In genomic region chrX:154724999-154725756, GRCh38 we compare ENCODE assay signal across 14 cellular contexts. TPM values are rescaled to one million over a fixed set of nuclear protein-coding genes. Genes with fewer than 3 reads are reported as not detected.
DNase-seq lines count a peak whose midpoint lies in the region; ATAC-seq, FAIRE-seq and TF ChIP-seq lines count a peak whose summit lies in the region.
"Had no signal": no experiment of that assay in that cellular context is flagged by ENCODE, and none has a peak within 500 bp of the region (broad histone marks: within the 10 kb centered on the region; RNA-seq: fewer than 3 reads in every experiment).

No MANE protein-coding gene starts in this region.

- H3K9me2 ChIP-seq in PC-3 (replicated peaks; ENCODE audit: low read length): no peaks in the 10 kb centered on the region

- H3K27ac Mint-ChIP-seq in CD4-positive, alpha-beta T cell: peak overlapping the region; percentile 60

- H3K4me1 Mint-ChIP-seq in CD4-positive, alpha-beta T cell (ENCODE audit: low read depth): peaks cover 51% of the 10 kb centered on the region
- H3K4me1 Mint-ChIP-seq: neural crest cell had no signal

- H3K4me3 ChIP-seq in PC-3 (ENCODE audit: low read length) (no peak overlapping the region), HepG2 (replicated peaks in 1 of 3; ENCODE audit: insufficient read depth in 1 of 3, low read depth in 2 of 3, low read length in 3 of 3) (no peak overlapping the region)
- H3K4me3 ChIP-seq: colonic mucosa, SJCRH30 had no signal

- TF ChIP-seq EP300 in HepG2 (IDR thresholded peaks at IDR 0.05; ENCODE audit: low read depth in 2 of 2, low read length in 2 of 2) (no peak), HepG2 (CRISPR knock-in tag; IDR thresholded peaks at IDR 0.05; ENCODE audit: borderline replicate concordance) (no peak)

- ATAC-seq in CD4-positive, alpha-beta T cell (ENCODE audit: poor library complexity): no peak
- peak; percentile 30; the same call in 1 of the 2 replicates for ATAC-seq in PC-3
- ATAC-seq in HepG2: no peak
- no peak for ATAC-seq in GM18858 (IDR thresholded peaks at IDR 0.05; ENCODE audit: unreplicated experiment)

- intact Hi-C loops in CD4-positive, alpha-beta T cell (cut with DNase I, micrococcal nuclease): no loop called here
- intact Hi-C loops in PC-3 (cut with micrococcal nuclease): loop anchor here (1.0 kb wide), 1 partner anchor 23 kb away; no protein-coding TSS in a partner anchor
- intact Hi-C loops in HepG2 (cut with micrococcal nuclease; ENCODE audit: unreplicated experiment): no loop called here

- no peaks in the 10 kb centered on the region for H3K9me3 ChIP-seq in CD4-positive, alpha-beta T cell (ENCODE audit: control insufficient read depth, low read length)
- H3K9me3 ChIP-seq in PC-3 (ENCODE audit: low read length) (no peaks in the 10 kb centered on the region), HepG2 (ENCODE audit: low read length) (no peaks in the 10 kb centered on the region)
- H3K9me3 ChIP-seq: colonic mucosa, SJCRH30 had no signal

- no peaks in the 10 kb centered on the region for H3K36me3 ChIP-seq in PC-3 (ENCODE audit: low read depth, low read length)
- no peaks in the 10 kb centered on the region for H3K36me3 ChIP-seq in HepG2 (replicated peaks in 1 of 2; ENCODE audit: control insufficient read depth in 1 of 2, insufficient read depth in 2 of 2, low read length in 2 of 2)
- H3K36me3 ChIP-seq: colonic mucosa, SJCRH30 had no signal

- no peaks in the 10 kb centered on the region for H3K27me3 ChIP-seq in CD4-positive, alpha-beta T cell (ENCODE audit: control insufficient read depth, insufficient read depth, low read length)
- no peaks in the 10 kb centered on the region for H3K27me3 ChIP-seq in PC-3 (ENCODE audit: low read length)
- H3K27me3 ChIP-seq in HepG2 (ENCODE audit: control insufficient read depth in 1 of 2, insufficient read depth in 2 of 2, low read length in 2 of 2): no peaks in the 10 kb centered on the region
- H3K27me3 ChIP-seq: colonic mucosa, SJCRH30 had no signal

- H3K79me2 ChIP-seq in PC-3 (ENCODE audit: low read length) (no peaks in the 10 kb centered on the region), HepG2 (ENCODE audit: insufficient read depth, low read length) (no peaks in the 10 kb centered on the region)

- H3K9ac ChIP-seq in PC-3 (ENCODE audit: low read length) (no peak overlapping the region), HepG2 (ENCODE audit: insufficient read depth, low read depth, low read length) (no peak overlapping the region)

- H3K4me1 ChIP-seq in PC-3 (ENCODE audit: insufficient read depth, low read length): peaks cover 20% of the 10 kb centered on the region
- no peaks in the 10 kb centered on the region for H3K4me1 ChIP-seq in HepG2 (ENCODE audit: insufficient read depth, low read length)
- H3K4me1 ChIP-seq: colonic mucosa had no signal

- no peaks in the 10 kb centered on the region for H3K27me3 Mint-ChIP-seq in CD4-positive, alpha-beta T cell

- TF ChIP-seq CTCF in CD4-positive, alpha-beta T cell (IDR thresholded peaks at IDR 0.05): no peak
- 0 out of 2 replicates have a peak, but pooled peaks have one; percentile 8 for TF ChIP-seq CTCF in PC-3 (conservative IDR thresholded peaks at IDR 0.05; ENCODE audit: low read depth, low read length)
- TF ChIP-seq CTCF in HepG2 (CRISPR knock-in tag; IDR thresholded peaks at IDR 0.05): no peak

- H4K20me1 ChIP-seq in PC-3 (ENCODE audit: low read length) (no peaks in the 10 kb centered on the region), HepG2 (ENCODE audit: insufficient read depth, low read length) (no peaks in the 10 kb centered on the region)

- no peak for DNase-seq in CD4-positive, alpha-beta T cell
- DNase-seq in GM19239 (ENCODE audit: insufficient read length, low spot score) (no peak), PC-3 (no peak), HepG2 (ENCODE audit: low spot score) (no peak), caudate nucleus (lab: John Stamatoyannopoulos, UW) (no peak), NCI-H1105 (lab: John Stamatoyannopoulos, UW) (no peak)
- no peak for DNase-seq in central memory CD4-positive, alpha-beta T cell
- DNase-seq: colonic mucosa, NCI-H1092, NCI-H524 treated with DMSO at 0.1 percent for 48 hours, SJCRH30 had no signal

- H3K9me3 Mint-ChIP-seq in CD4-positive, alpha-beta T cell: no peaks in the 10 kb centered on the region

- H3K4me3 Mint-ChIP-seq in CD4-positive, alpha-beta T cell: no peak overlapping the region
- H3K4me3 Mint-ChIP-seq: neural crest cell had no signal

- CTCF ChIA-PET in CD4-positive, alpha-beta T cell (lab: Charles Lee): interaction anchor here (0.9 to 2.3 kb wide), 3 partner anchors 9 to 24 kb away, joined by 3 to 9 read pairs (median 3); no protein-coding TSS in a partner anchor
- CTCF ChIA-PET in PC-3 (lab: Charles Lee) (interaction anchor here (1.4 kb wide), 1 partner anchor 23 kb away, joined by 9 read pairs; no protein-coding TSS in a partner anchor), HepG2 (lab: Yijun Ruan, JAX; ENCODE audit: low intra/inter-chr PET ratio, low total read pairs) (no interaction called here)

- in situ Hi-C loops in HepG2 (cut with HindIII; ENCODE audit: extremely low pct_ligation_motif_present, low pct_unique_long_range_greater_than_20kb): no loop called here

- 50% methylated on average over 2 of the region's 2 CpGs for WGBS in HepG2 (ENCODE audit: low lambda C conversion rate)

- no peak for TF ChIP-seq POLR2A in HepG2 (IDR thresholded peaks at IDR 0.05; ENCODE audit: insufficient read depth in 1 of 2, low read depth in 2 of 2, low read length in 2 of 2)

- POLR2A ChIA-PET in CD4-positive, alpha-beta T cell (lab: Charles Lee): interaction anchor here (1.8 kb wide), 1 partner anchor 23 kb away, joined by 8 read pairs; no protein-coding TSS in a partner anchor
- POLR2A ChIA-PET in PC-3 (lab: Charles Lee; ENCODE audit: unreplicated experiment) (no interaction called here), HepG2 (lab: Yijun Ruan, JAX) (no interaction called here)

- FAIRE-seq in GM19239 (lab: Jason Lieb, UNC): peak; percentile 64
- peak; percentile 15 for FAIRE-seq in HepG2 (lab: Jason Lieb, UNC)
- FAIRE-seq: keratinocyte had no signal

- BruUV-seq in PC-3 (replicated peaks; lab: Mats Ljungman, UMichigan): no TSS peak
- BruUV-seq in HepG2 (replicated peaks; lab: Mats Ljungman, UMichigan): no TSS peak

- H3K4me2 ChIP-seq in PC-3 (ENCODE audit: low read length): no peak overlapping the region
- H3K4me2 ChIP-seq in HepG2 (ENCODE audit: low read depth, low read length): no peak overlapping the region

- H3K36me3 Mint-ChIP-seq in CD4-positive, alpha-beta T cell (ENCODE audit: low read depth): no peaks in the 10 kb centered on the region

- H2AFZ ChIP-seq in PC-3 (ENCODE audit: low read length) (no peak overlapping the region), HepG2 (ENCODE audit: low read length) (no peak overlapping the region)

- TF ChIP-seq RAD21 in HepG2 (CRISPR knock-in tag; IDR thresholded peaks at IDR 0.05): no peak

- H3K27ac ChIP-seq in CD4-positive, alpha-beta T cell (ENCODE audit: low read depth, low read length): no peak overlapping the region
- H3K27ac ChIP-seq in PC-3 (ENCODE audit: low read length) (no peak overlapping the region), HepG2 (ENCODE audit: extremely low read length, insufficient read depth, low read length) (no peak overlapping the region), caudate nucleus (ENCODE audit: low read depth, low read length) (no peak overlapping the region)
- H3K27ac ChIP-seq: colonic mucosa, SJCRH30 had no signal

- no peaks in the 10 kb centered on the region for H3F3A ChIP-seq in PC-3 (ENCODE audit: low read length, unreplicated experiment)

RNA-seq across cellular contexts. Expression of gene GAB3, which starts 25.7 kb away (rescaled TPM):
- 1 to 10 TPM; 3.4 to 3.5 TPM for total RNA-seq in CD4-positive, alpha-beta T cell
- 3.1 TPM in 1 of 2 replicates, not detected in the other for total RNA-seq in PC-3 (2014; rRNA removed)
- total RNA-seq in HepG2 (2016; rRNA removed; fragmentation: Illumina TruSeq; extraction: Trizol): not detected in 2 replicates
- not detected in 2 replicates for total RNA-seq in HepG2 (2016; cell fraction: cytosol; rRNA removed; fragmentation: Illumina TruSeq; extraction: Trizol; ENCODE audit: low read depth)
- not detected in 2 replicates for total RNA-seq in HepG2 (2016; cell fraction: insoluble cytoplasmic fraction; rRNA removed; fragmentation: Illumina TruSeq; extraction: Trizol)
- not detected in 2 replicates for total RNA-seq in HepG2 (2016; cell fraction: membrane; rRNA removed; fragmentation: Illumina TruSeq; extraction: Trizol)
- total RNA-seq in HepG2 (2016; cell fraction: nucleus; rRNA removed; fragmentation: Illumina TruSeq; extraction: Trizol): not detected in 2 replicates
- polyA plus RNA-seq in HepG2 (2011; rRNA removed): 0.01 TPM in 1 of 2 replicates, not detected in the other
- not detected in 2 replicates for polyA plus RNA-seq in HepG2 (2011; cell fraction: cytosol; rRNA removed)
- polyA plus RNA-seq in HepG2 (2011; cell fraction: nucleus; rRNA removed): not detected in 2 replicates
- not detected in 2 replicates for polyA plus RNA-seq in HepG2 (2012)
- polyA plus RNA-seq in HepG2 (2016; cell fraction: cytosol; fragmentation: Illumina TruSeq; extraction: Trizol; ENCODE audit: low read depth): not detected in 2 replicates
- not detected in 2 replicates for polyA plus RNA-seq in HepG2 (2016; cell fraction: insoluble cytoplasmic fraction; fragmentation: Illumina TruSeq; extraction: Trizol; ENCODE audit: low read depth)
- not detected in 2 replicates for polyA plus RNA-seq in HepG2 (2016; cell fraction: membrane; fragmentation: Illumina TruSeq; extraction: Trizol; ENCODE audit: low read depth)
- polyA plus RNA-seq in HepG2 (2016; cell fraction: nucleus; fragmentation: Illumina TruSeq; extraction: Trizol; ENCODE audit: insufficient read depth, low read depth): not detected in 2 replicates
- polyA minus RNA-seq in HepG2 (2011; rRNA and poly(A)+ RNA removed; ENCODE audit: low replicate concordance): 0.21 TPM in 1 of 2 replicates, not detected in the other
- polyA minus RNA-seq in HepG2 (2011; cell fraction: cytosol; rRNA and poly(A)+ RNA removed): not detected in 2 replicates
- polyA minus RNA-seq in HepG2 (2011; cell fraction: nucleus; rRNA and poly(A)+ RNA removed): not detected in 2 replicates
- total RNA-seq: SJCRH30 had no signal

RNA-seq across cellular contexts. Expression of gene DKC1, which starts 37.5 kb away (rescaled TPM):
- total RNA-seq in CD4-positive, alpha-beta T cell: 10 to 100 TPM; 51.7 to 58.6 TPM
- total RNA-seq in PC-3 (2014; rRNA removed): 89.2 and 115 TPM in 2 replicates
- total RNA-seq in HepG2 (2016; rRNA removed; fragmentation: Illumina TruSeq; extraction: Trizol): 102 and 150 TPM in 2 replicates
- 22.8 and 23.0 TPM in 2 replicates for total RNA-seq in HepG2 (2016; cell fraction: cytosol; rRNA removed; fragmentation: Illumina TruSeq; extraction: Trizol; ENCODE audit: low read depth)
- total RNA-seq in HepG2 (2016; cell fraction: insoluble cytoplasmic fraction; rRNA removed; fragmentation: Illumina TruSeq; extraction: Trizol): 102 and 151 TPM in 2 replicates
- total RNA-seq in HepG2 (2016; cell fraction: membrane; rRNA removed; fragmentation: Illumina TruSeq; extraction: Trizol): 30.2 and 37.3 TPM in 2 replicates
- total RNA-seq in HepG2 (2016; cell fraction: nucleus; rRNA removed; fragmentation: Illumina TruSeq; extraction: Trizol): 62.0 and 64.5 TPM in 2 replicates
- polyA plus RNA-seq in HepG2 (2011; rRNA removed): 45.4 and 61.6 TPM in 2 replicates
- polyA plus RNA-seq in HepG2 (2011; cell fraction: cytosol; rRNA removed): 42.0 and 60.1 TPM in 2 replicates
- polyA plus RNA-seq in HepG2 (2011; cell fraction: nucleus; rRNA removed): 42.2 and 51.5 TPM in 2 replicates
- polyA plus RNA-seq in HepG2 (2012): 78.2 and 80.7 TPM in 2 replicates
- polyA plus RNA-seq in HepG2 (2016; cell fraction: cytosol; fragmentation: Illumina TruSeq; extraction: Trizol; ENCODE audit: low read depth): 10.7 and 11.1 TPM in 2 replicates
- 172 and 182 TPM in 2 replicates for polyA plus RNA-seq in HepG2 (2016; cell fraction: insoluble cytoplasmic fraction; fragmentation: Illumina TruSeq; extraction: Trizol; ENCODE audit: low read depth)
- 20.1 and 22.3 TPM in 2 replicates for polyA plus RNA-seq in HepG2 (2016; cell fraction: membrane; fragmentation: Illumina TruSeq; extraction: Trizol; ENCODE audit: low read depth)
- 93.0 and 104 TPM in 2 replicates for polyA plus RNA-seq in HepG2 (2016; cell fraction: nucleus; fragmentation: Illumina TruSeq; extraction: Trizol; ENCODE audit: insufficient read depth, low read depth)
- polyA minus RNA-seq in HepG2 (2011; rRNA and poly(A)+ RNA removed; ENCODE audit: low replicate concordance): 31.1 and 142 TPM in 2 replicates
- 26.4 and 28.8 TPM in 2 replicates for polyA minus RNA-seq in HepG2 (2011; cell fraction: cytosol; rRNA and poly(A)+ RNA removed)
- polyA minus RNA-seq in HepG2 (2011; cell fraction: nucleus; rRNA and poly(A)+ RNA removed): 83.4 and 85.1 TPM in 2 replicates
